In the genomic region with DNA sequence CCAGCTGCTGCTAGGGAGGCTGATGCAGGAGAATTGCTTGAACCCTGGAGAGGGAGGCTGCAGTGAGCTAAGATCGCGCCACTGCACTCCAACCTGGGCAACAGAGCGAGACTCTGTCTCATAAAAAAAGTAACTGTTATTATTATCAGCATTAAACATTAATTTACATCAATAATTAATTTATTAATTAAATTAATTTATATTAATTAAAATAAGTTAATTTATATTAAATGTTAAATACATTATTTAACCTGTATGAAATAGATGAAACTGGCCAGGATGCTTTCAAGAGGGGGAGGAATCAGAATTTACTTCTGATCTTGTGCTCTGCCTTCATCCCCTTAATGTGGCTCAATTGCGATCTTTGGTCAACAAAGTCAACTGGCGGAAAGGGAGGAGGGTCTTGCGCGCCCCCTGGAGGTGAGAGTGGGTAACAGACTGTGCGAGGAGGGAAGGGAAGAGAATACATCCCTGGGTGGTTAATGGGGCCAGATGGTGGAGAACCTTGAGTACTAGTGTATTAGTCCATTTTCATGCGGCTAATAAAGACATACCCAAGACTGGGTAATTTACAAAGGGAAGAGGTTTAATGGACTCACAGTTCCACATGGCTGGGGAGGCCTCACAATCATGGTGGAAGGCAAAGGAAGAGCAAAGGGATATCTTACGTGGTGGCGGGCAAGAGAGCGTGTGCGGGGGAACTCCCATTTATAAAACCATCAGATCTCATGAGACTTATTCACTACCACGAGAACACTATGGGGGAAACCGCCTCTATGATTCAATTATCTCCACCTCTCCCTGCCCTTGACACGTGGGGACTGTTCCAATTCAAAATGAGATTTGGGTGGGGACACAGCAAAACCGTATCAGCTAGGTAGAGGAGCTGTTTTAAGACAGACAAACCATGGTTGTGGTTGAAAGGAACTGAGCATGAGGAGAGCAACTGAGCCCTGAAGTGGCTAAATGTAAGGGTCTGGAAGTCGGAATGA, we compare ENCODE assay signal across 8 cellular contexts. TPM values are rescaled to one million over a fixed set of nuclear protein-coding genes. Genes with fewer than 3 reads are reported as not detected.
DNase-seq lines count a peak whose midpoint lies in the region; ATAC-seq, FAIRE-seq and TF ChIP-seq lines count a peak whose summit lies in the region.

No MANE protein-coding gene starts in this region.

- peak; percentile 77 for TF ChIP-seq CTCF in foreskin keratinocyte (conservative IDR thresholded peaks at IDR 0.05)
- TF ChIP-seq CTCF in pancreas (IDR thresholded peaks at IDR 0.05), result peak; percentile 39 to 76 (median 56)
- TF ChIP-seq CTCF in upper lobe of left lung (IDR thresholded peaks at IDR 0.05), result peak; percentile 72 to 84 (median 81)

- H3K9me3 ChIP-seq in pancreas (no peaks in the 10 kb centered on the region), upper lobe of left lung (no peaks in the 10 kb centered on the region)

- DNase-seq in AG20443 (ENCODE audit: low spot score), result peak; percentile 87
- peak; percentile 75 for DNase-seq in H7
- peak; percentile 55 for DNase-seq in RKO (ENCODE audit: low spot score)
- peak; percentile 54 for DNase-seq in activated T-helper 1 cell treated with Interleukin-2 at 50 U/mL for 16 hours (ENCODE audit: low read depth)
- no peak for DNase-seq in foreskin keratinocyte
- DNase-seq in pancreas, result peak in 5 of 6 donors; percentile 21 to 76 (median 45)
- peak in 1 of 2 donors; percentile 67 for DNase-seq in upper lobe of left lung

- H3K36me3 ChIP-seq in H7 (replicated peaks; ENCODE audit: control insufficient read depth, insufficient read depth, low read length) (no peaks in the 10 kb centered on the region), pancreas (no peaks in the 10 kb centered on the region), upper lobe of left lung (no peaks in the 10 kb centered on the region)

- intact Hi-C loops in pancreas (cut with DNase I), result no loop called here

- H3K4me3 ChIP-seq in H7 (ENCODE audit: insufficient read depth, low read depth, low read length) (no peak overlapping the region), pancreas (no peak overlapping the region), upper lobe of left lung (no peak overlapping the region)

- 48 to 51% methylated on average over 18 of the region's 18 CpGs for WGBS in pancreas, 2 donors
- 54 to 58% methylated on average over 18 of the region's 18 CpGs for WGBS in upper lobe of left lung, 2 donors

- no peak for FAIRE-seq in pancreas (lab: Jason Lieb, UNC)

- H3K4me1 ChIP-seq in foreskin keratinocyte, result no peaks in the 10 kb centered on the region
- no peaks in the 10 kb centered on the region for H3K4me1 ChIP-seq in pancreas
- H3K4me1 ChIP-seq in upper lobe of left lung, result peaks cover 0 to 10% (median 4%) of the 10 kb centered on the region in 4 donors

- H3K27ac ChIP-seq in foreskin keratinocyte (no peak overlapping the region), pancreas (no peak overlapping the region), upper lobe of left lung (no peak overlapping the region)

- TF ChIP-seq EP300 in upper lobe of left lung (IDR thresholded peaks at IDR 0.05), result no peak

- no peak for TF ChIP-seq POLR2A in upper lobe of left lung (IDR thresholded peaks at IDR 0.05)

- ATAC-seq in foreskin keratinocyte (peak; percentile 46), pancreas (peak in 3 of 4 donors; percentile 70 to 86 (median 72)), upper lobe of left lung (ENCODE audit: low FRiP score in 2 of 2) (peak; percentile 85 to 87), GM21526 (IDR thresholded peaks at IDR 0.05; ENCODE audit: low FRiP score, unreplicated experiment) (no peak)

- no peaks in the 10 kb centered on the region for H3K27me3 ChIP-seq in H7 (ENCODE audit: control insufficient read depth, insufficient read depth, low read length)
- H3K27me3 ChIP-seq in foreskin keratinocyte, result no peaks in the 10 kb centered on the region
- no peaks in the 10 kb centered on the region for H3K27me3 ChIP-seq in pancreas
- H3K27me3 ChIP-seq in upper lobe of left lung, result no peaks in the 10 kb centered on the region

RNA-seq across cellular contexts. Expression of a gene that starts 15.7 kb away (rescaled TPM):
- 4.8 and 5.8 TPM in 2 replicates for total RNA-seq in H7 (2014; rRNA removed; shearing (Covaris generic))
- total RNA-seq in foreskin keratinocyte (7.1 and 7.3 TPM in 2 replicates), pancreas (1 to 10 TPM; 2.7 to 7.9 (median 4.4) TPM), upper lobe of left lung (10 to 100 TPM; 12.5 to 32.5 (median 23.1) TPM)
- polyA plus RNA-seq in foreskin keratinocyte (5.4 and 6.1 TPM in 2 replicates), pancreas (1 to 10 TPM; 1.8 to 4.2 TPM)

Comparison
In these comparisons a context has a peak if more than half of its experiments do, and no peak if none do; other contexts are left out.
1. DNase-seq: peak in AG20443 (single experiment), H7 (single experiment), RKO (single experiment), activated T-helper 1 cell treated with Interleukin-2 at 50 U/mL for 16 hours (single experiment) and pancreas (5 of 6); none in foreskin keratinocyte (0 of 2).
2. Peak in every context shown above with its lines, with median percentiles within 50 percentile points of each other: CTCF ChIP-seq.